In the genomic region with DNA sequence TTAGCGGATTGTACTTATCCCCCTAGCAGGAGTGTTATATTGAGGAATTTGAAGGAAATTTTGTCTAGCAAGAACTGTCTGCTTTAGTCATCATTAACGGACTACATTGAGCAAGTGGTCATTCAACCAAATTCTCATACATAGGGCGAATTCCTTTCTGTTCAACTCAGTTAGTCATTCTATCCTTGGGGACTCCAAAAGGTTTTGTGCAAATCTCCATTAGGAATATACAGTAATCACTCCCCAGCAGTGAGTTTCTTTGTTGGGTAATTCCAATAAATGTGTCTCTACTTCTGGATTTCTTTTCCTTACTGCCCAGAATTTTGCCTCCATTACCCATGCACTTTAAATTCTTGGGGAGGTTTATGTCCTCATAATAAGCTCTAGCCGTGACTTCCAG, we compare ENCODE assay signal across 30 cellular contexts. TPM values are rescaled to one million over a fixed set of nuclear protein-coding genes. Genes with fewer than 3 reads are reported as not detected.
"Had no signal": no experiment of that assay in that cellular context is flagged by ENCODE, and none has a peak within 500 bp of the region (broad histone marks: within the 10 kb centered on the region; RNA-seq: fewer than 3 reads in every experiment).

No MANE protein-coding gene starts in this region.

- H3K27ac ChIP-seq: gastrocnemius medialis, left ventricle myocardium inferior, sigmoid colon, tibial artery, upper lobe of right lung had no signal

- H3K36me3 Mint-ChIP-seq: activated CD4-positive, alpha-beta memory T cell treated with anti-CD3 and anti-CD28 coated beads for 36 hours; activated naive CD4-positive, alpha-beta T cell treated with anti-CD3 and anti-CD28 coated beads, Interleukin-2, amount 10 ng/mL, durations not matched to agents 7 days and 5 days; natural killer cell treated with Interleukin-12 subunit alpha and Interleukin-12 subunit beta and Interleukin-15 and Interleukin-18, amount 100 ng/mL, for 72 hours; stimulated activated memory B cell treated with anti-CD40 and anti-IgM and Interleukin-4, amounts not matched to agents 10 μg/mL and 1 μg/mL and 100 μg/mL, for 72 hours had no signal

- H3K9me3 ChIP-seq: gastrocnemius medialis, left ventricle myocardium inferior, mucosa of descending colon, sigmoid colon, tibial artery, upper lobe of right lung had no signal

- H3K27me3 Mint-ChIP-seq: activated CD4-positive, alpha-beta memory T cell treated with anti-CD3 and anti-CD28 coated beads for 36 hours; activated naive CD4-positive, alpha-beta T cell treated with anti-CD3 and anti-CD28 coated beads, Interleukin-2, amount 10 ng/mL, durations not matched to agents 7 days and 5 days; dendritic cell treated with granulocyte-macrophage colony-stimulating factor and Interleukin-4, amounts not matched to agents 40 ng/mL and 50 ng/mL, for 4 days had no signal

- H3K9me3 Mint-ChIP-seq: activated CD4-positive, alpha-beta memory T cell treated with anti-CD3 and anti-CD28 coated beads for 36 hours; activated CD4-positive, alpha-beta T cell treated with anti-CD3 and anti-CD28 coated beads, Interleukin-2, amount 10 ng/mL, durations not matched to agents 24 days and 14 days; activated naive CD4-positive, alpha-beta T cell treated with anti-CD3 and anti-CD28 coated beads, Interleukin-2, amount 10 ng/mL, durations not matched to agents 7 days and 5 days; activated T-cell treated with anti-CD3 and anti-CD28 coated beads, Interleukin-2, amount 50 U/mL, for 24 hours; central memory CD8-positive, alpha-beta T cell; dendritic cell treated with granulocyte-macrophage colony-stimulating factor and Interleukin-4, amounts not matched to agents 40 ng/mL and 50 ng/mL, for 4 days; endodermal cell; natural killer cell treated with Interleukin-12 subunit alpha and Interleukin-12 subunit beta and Interleukin-15 and Interleukin-18, amount 100 ng/mL, for 72 hours; stimulated activated memory B cell treated with anti-CD40 and anti-IgM and Interleukin-4, amounts not matched to agents 10 μg/mL and 1 μg/mL and 100 μg/mL, for 72 hours; stimulated activated naive CD8-positive, alpha-beta T cell treated with anti-CD3 and anti-CD28 coated beads, Interleukin-15, amount 100 ng/mL, for 72 hours had no signal

- H3K4me3 ChIP-seq: gastrocnemius medialis, left ventricle myocardium inferior, lung, mucosa of descending colon, sigmoid colon, smooth muscle cell, tibial artery, upper lobe of right lung had no signal

- H3K4me1 Mint-ChIP-seq: activated CD4-positive, alpha-beta T cell treated with anti-CD3 and anti-CD28 coated beads, Interleukin-2, amount 10 ng/mL, durations not matched to agents 24 days and 14 days; activated naive CD4-positive, alpha-beta T cell treated with anti-CD3 and anti-CD28 coated beads, Interleukin-2, amount 10 ng/mL, durations not matched to agents 7 days and 5 days; central memory CD8-positive, alpha-beta T cell; endodermal cell; stimulated activated memory B cell treated with anti-CD40 and anti-IgM and Interleukin-4, amounts not matched to agents 10 μg/mL and 1 μg/mL and 100 μg/mL, for 72 hours; stimulated activated naive CD8-positive, alpha-beta T cell treated with anti-CD3 and anti-CD28 coated beads, Interleukin-15, amount 100 ng/mL, for 72 hours; T-helper 17 cell had no signal

- H3K36me3 ChIP-seq: gastrocnemius medialis, left ventricle myocardium inferior, sigmoid colon, tibial artery, upper lobe of right lung had no signal

- H3K4me2 ChIP-seq: smooth muscle cell had no signal

- DNase-seq: activated CD4-positive, alpha-beta memory T cell treated with anti-CD3 and anti-CD28 coated beads for 36 hours; activated CD4-positive, CD25-positive, alpha-beta regulatory T cell treated with anti-CD3 and anti-CD28 coated beads, Interleukin-2, amount 50 U/mL, for 72 hours; activated CD8-positive, alpha-beta memory T cell treated with anti-CD3 and anti-CD28 coated beads, Interleukin-2, amount 50 U/mL, for 48 hours; activated gamma-delta T cell; activated naive CD4-positive, alpha-beta T cell treated with anti-CD3 and anti-CD28 coated beads, Interleukin-2, amount 10 ng/mL, durations not matched to agents 7 days and 5 days; activated T-cell treated with anti-CD3 and anti-CD28 coated beads, Interleukin-2, amount 50 U/mL, for 24 hours; amygdala; endodermal cell; gastrocnemius medialis; glutamatergic neuron; left ventricle myocardium inferior; mucosa of descending colon; sigmoid colon; stimulated activated CD4-positive, alpha-beta T cell treated with anti-CD3 and anti-CD28 coated beads, Interleukin-1b, Interleukin-23, amount 100 ng/mL, for 48 hours; stimulated activated CD4-positive, alpha-beta T cell treated with anti-CD3 and anti-CD28 coated beads, Interleukin-4, amount 100 ng/mL, for 4 hours; stimulated activated CD8-positive, alpha-beta memory T cell treated with anti-CD3 and anti-CD28 coated beads, Interleukin-4, amount 100 ng/mL, for 48 hours; stimulated activated naive CD8-positive, alpha-beta T cell treated with anti-CD3 and anti-CD28 coated beads, Interleukin-15, amount 100 ng/mL, for 72 hours; T-helper 17 cell; T1000; tibial artery; upper lobe of right lung had no signal

- H3K4me1 ChIP-seq: gastrocnemius medialis, left ventricle myocardium inferior, sigmoid colon, tibial artery, upper lobe of right lung had no signal

- H3K27ac Mint-ChIP-seq: activated CD4-positive, alpha-beta memory T cell treated with anti-CD3 and anti-CD28 coated beads for 36 hours; activated CD4-positive, alpha-beta T cell treated with anti-CD3 and anti-CD28 coated beads, Interleukin-2, amount 10 ng/mL, durations not matched to agents 24 days and 14 days; activated naive CD4-positive, alpha-beta T cell treated with anti-CD3 and anti-CD28 coated beads, Interleukin-2, amount 10 ng/mL, durations not matched to agents 7 days and 5 days; activated T-cell treated with anti-CD3 and anti-CD28 coated beads, Interleukin-2, amount 50 U/mL, for 24 hours; dendritic cell treated with granulocyte-macrophage colony-stimulating factor and Interleukin-4, amounts not matched to agents 40 ng/mL and 50 ng/mL, for 4 days; endodermal cell; natural killer cell treated with Interleukin-12 subunit alpha and Interleukin-12 subunit beta and Interleukin-15 and Interleukin-18, amount 100 ng/mL, for 72 hours; stimulated activated memory B cell treated with anti-CD40 and anti-IgM and Interleukin-4, amounts not matched to agents 10 μg/mL and 1 μg/mL and 100 μg/mL, for 72 hours; stimulated activated naive CD8-positive, alpha-beta T cell treated with anti-CD3 and anti-CD28 coated beads, Interleukin-15, amount 100 ng/mL, for 72 hours; T-helper 17 cell had no signal

- H3K27me3 ChIP-seq: gastrocnemius medialis, sigmoid colon, tibial artery, upper lobe of right lung had no signal

- H3K4me3 Mint-ChIP-seq: activated CD4-positive, alpha-beta memory T cell treated with anti-CD3 and anti-CD28 coated beads for 36 hours; activated CD4-positive, alpha-beta T cell treated with anti-CD3 and anti-CD28 coated beads, Interleukin-2, amount 10 ng/mL, durations not matched to agents 24 days and 14 days; activated naive CD4-positive, alpha-beta T cell treated with anti-CD3 and anti-CD28 coated beads, Interleukin-2, amount 10 ng/mL, durations not matched to agents 7 days and 5 days; activated T-cell treated with anti-CD3 and anti-CD28 coated beads, Interleukin-2, amount 50 U/mL, for 24 hours; central memory CD8-positive, alpha-beta T cell; dendritic cell treated with granulocyte-macrophage colony-stimulating factor and Interleukin-4, amounts not matched to agents 40 ng/mL and 50 ng/mL, for 4 days; endodermal cell; natural killer cell treated with Interleukin-12 subunit alpha and Interleukin-12 subunit beta and Interleukin-15 and Interleukin-18, amount 100 ng/mL, for 72 hours; stimulated activated memory B cell treated with anti-CD40 and anti-IgM and Interleukin-4, amounts not matched to agents 10 μg/mL and 1 μg/mL and 100 μg/mL, for 72 hours; stimulated activated naive CD8-positive, alpha-beta T cell treated with anti-CD3 and anti-CD28 coated beads, Interleukin-15, amount 100 ng/mL, for 72 hours; T-helper 17 cell had no signal

RNA-seq across cellular contexts. Expression of a gene that starts 54.9 kb away (rescaled TPM):
- total RNA-seq: activated CD4-positive, alpha-beta memory T cell treated with anti-CD3 and anti-CD28 coated beads for 36 hours; activated CD4-positive, alpha-beta T cell treated with anti-CD3 and anti-CD28 coated beads, Interleukin-2, amount 10 ng/mL, durations not matched to agents 24 days and 14 days; activated CD8-positive, alpha-beta memory T cell treated with anti-CD3 and anti-CD28 coated beads for 36 hours; endodermal cell; esophagus mucosa; natural killer cell treated with Interleukin-12 subunit alpha and Interleukin-12 subunit beta and Interleukin-15 and Interleukin-18, amount 100 ng/mL, for 72 hours; smooth muscle cell; T-helper 17 cell had no signal
- polyA plus RNA-seq: smooth muscle cell had no signal
